Comparison of ENCODE assay signal across 8 cellular contexts in genomic region chr6:37257634-37258404, GRCh38. TPM values are rescaled to one million over a fixed set of nuclear protein-coding genes. Genes with fewer than 3 reads are reported as not detected.
A peak's percentile ranks its signal among the peaks of the same experiment; 100 is the strongest.
DNase-seq lines count a peak whose midpoint lies in the region; ATAC-seq and TF ChIP-seq lines count a peak whose summit lies in the region.

A gene with protein sequence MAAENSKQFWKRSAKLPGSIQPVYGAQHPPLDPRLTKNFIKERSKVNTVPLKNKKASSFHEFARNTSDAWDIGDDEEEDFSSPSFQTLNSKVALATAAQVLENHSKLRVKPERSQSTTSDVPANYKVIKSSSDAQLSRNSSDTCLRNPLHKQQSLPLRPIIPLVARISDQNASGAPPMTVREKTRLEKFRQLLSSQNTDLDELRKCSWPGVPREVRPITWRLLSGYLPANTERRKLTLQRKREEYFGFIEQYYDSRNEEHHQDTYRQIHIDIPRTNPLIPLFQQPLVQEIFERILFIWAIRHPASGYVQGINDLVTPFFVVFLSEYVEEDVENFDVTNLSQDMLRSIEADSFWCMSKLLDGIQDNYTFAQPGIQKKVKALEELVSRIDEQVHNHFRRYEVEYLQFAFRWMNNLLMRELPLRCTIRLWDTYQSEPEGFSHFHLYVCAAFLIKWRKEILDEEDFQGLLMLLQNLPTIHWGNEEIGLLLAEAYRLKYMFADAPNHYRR (plus strand): TSS chr6:37257772. CDS start chr6:37257918, 146 bp downstream.
Gene TMEM217 (minus strand): TSS chr6:37258144. CDS start chr6:37219030, 39,114 bp downstream.

- no peaks in the 10 kb centered on the region for H3K36me3 ChIP-seq in spleen

- no peaks in the 10 kb centered on the region for H3K9me3 ChIP-seq in spleen

- H3K27me3 ChIP-seq in spleen (replicated peaks in 1 of 7), result no peaks in the 10 kb centered on the region

- intact Hi-C loops in spleen (cut with DNase I; ENCODE audit: low total_unique reads), result no loop called here

- H3K4me1 ChIP-seq in spleen, result peaks cover 13 to 58% (median 32%) of the 10 kb centered on the region in 6 donors

- H3K4me3 ChIP-seq in AG09309 (ENCODE audit: control insufficient read depth, low read depth, low read length) (peak within 1 kb of the TSS; percentile 100), spleen (peak within 1 kb of the TSS; percentile 49 to 95 (median 80))

- 0 to 1% (median 0%) methylated on average over 25 to 45 of the region's 45 CpGs for WGBS in spleen, 5 donors

- peak within 1 kb of the TSS; percentile 50 to 94 (median 88) for H3K27ac ChIP-seq in spleen

- ATAC-seq in GM19025 (IDR thresholded peaks at IDR 0.05; ENCODE audit: low read depth, unreplicated experiment) (peak; percentile 99), HG03280 (IDR thresholded peaks at IDR 0.05; ENCODE audit: unreplicated experiment) (peak; percentile 98)

- TF ChIP-seq POLR2A in spleen (IDR thresholded peaks at IDR 0.05), result peak in 1 of 3 donors; percentile 10

- peak; percentile 69 for DNase-seq in AG09309 (ENCODE audit: low read depth)
- peak; percentile 98 for DNase-seq in NCI-H345 (lab: John Stamatoyannopoulos, UW)
- peak; percentile 90 to 93 (median 90) for DNase-seq in activated CD4-positive, CD25-positive, alpha-beta regulatory T cell (lab: John Stamatoyannopoulos, UW)
- peak; percentile 93 for DNase-seq in central memory CD4-positive, alpha-beta T cell
- peak; percentile 93 for DNase-seq in inferior parietal cortex (ENCODE audit: extremely low spot score)
- DNase-seq in spleen, result peak; percentile 98

- TF ChIP-seq CTCF in AG09309 (IDR thresholded peaks at IDR 0.05; ENCODE audit: control insufficient read depth, insufficient read depth, low read depth, low read length, missing control alignments), result no peak
- TF ChIP-seq CTCF in spleen (IDR thresholded peaks at IDR 0.05 in 8 of 11, conservative IDR thresholded peaks at IDR 0.05 in 3 of 11), result peak in 1 of 11 experiments; percentile 33

RNA-seq across cellular contexts. Expression of the first gene that starts in this region (rescaled TPM):
- 10 to 100 TPM in 4 of 7 donors, 1 to 10 TPM in 3; 8.7 to 12.7 (median 10.7) TPM for total RNA-seq in spleen
- 1 to 10 TPM; 4.2 to 6.1 (median 4.7) TPM for polyA plus RNA-seq in spleen

RNA-seq across cellular contexts. Expression of gene TMEM217, which starts in this region (rescaled TPM):
- total RNA-seq in spleen, result 1 to 10 TPM in 1 of 7 donors, under 1 TPM in 4, not detected in 2; 0.32 to 2.3 (median 0.84) TPM
- polyA plus RNA-seq in spleen, result under 1 TPM; 0.58 to 0.91 (median 0.74) TPM

Comparison
In these comparisons a context has a peak if more than half of its experiments do, and no peak if none do; other contexts are left out.
1. Peak in every context shown above with its lines: DNase-seq, ATAC-seq, H3K4me3 ChIP-seq and H3K27ac ChIP-seq.